ENCODE assay signal across 28 cellular contexts in the genomic region with DNA sequence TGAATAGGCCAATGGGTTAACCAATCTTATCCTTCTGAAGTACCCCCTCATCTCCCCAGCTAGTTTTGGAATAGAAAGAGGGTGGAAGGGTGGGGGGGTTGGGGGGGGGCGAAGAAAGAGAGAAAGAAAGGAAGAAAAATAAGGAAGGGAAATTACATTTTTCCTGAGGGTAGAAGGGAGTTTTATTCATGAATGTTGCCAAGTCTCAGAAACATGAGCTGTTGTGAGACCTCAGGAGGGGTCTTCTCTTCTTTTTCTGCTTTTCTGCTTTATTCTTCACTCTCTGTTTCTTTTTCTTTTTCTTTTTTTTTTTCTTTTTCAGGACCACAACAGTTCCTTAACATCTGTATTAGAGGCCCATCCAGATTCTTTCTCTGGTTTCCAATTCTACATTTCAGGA. TPM values are rescaled to one million over a fixed set of nuclear protein-coding genes. Genes with fewer than 3 reads are reported as not detected.
"Had no signal": no experiment of that assay in that cellular context is flagged by ENCODE, and none has a peak within 500 bp of the region (broad histone marks: within the 10 kb centered on the region; RNA-seq: fewer than 3 reads in every experiment).

No MANE protein-coding gene starts in this region.

- H3K27ac ChIP-seq: stomach, suprapubic skin, testis, thoracic aorta, thyroid gland, tibial artery, tibial nerve, transverse colon, upper lobe of left lung, upper lobe of right lung, uterus, vagina had no signal

- ATAC-seq: stimulated activated effector memory CD8-positive, alpha-beta T cell treated with anti-CD3 and anti-CD28 coated beads, Interleukin-12 subunit alpha, Interleukin-12 subunit beta, amount 100 ng/mL, for 72 hours; stimulated activated memory B cell treated with anti-CD40 and anti-IgM and Interleukin-4, amounts not matched to agents 10 μg/mL and 1 μg/mL and 100 μg/mL, for 72 hours; stimulated activated naive B cell treated with anti-CD40 and anti-IgM and Interleukin-4, amounts not matched to agents 10 μg/mL and 1 μg/mL and 100 μg/mL, for 72 hours; stimulated activated naive CD8-positive, alpha-beta T cell treated with anti-CD3 and anti-CD28 coated beads, Interleukin-15, amount 100 ng/mL, for 72 hours; stimulated activated naive CD8-positive, alpha-beta T cell treated with anti-CD3 and anti-CD28 coated beads, Interleukin-15, Interleukin-2, amounts not matched to agents 100 U/mL and 50 U/mL, for 24 hours; upper lobe of right lung had no signal

- H3K27me3 ChIP-seq: testis, uterus had no signal

- H3K36me3 ChIP-seq: stomach, suprapubic skin, thoracic aorta, thyroid gland, tibial artery, tibial nerve, transverse colon, upper lobe of left lung, upper lobe of right lung, uterus, vagina had no signal

- DNase-seq: stimulated activated CD4-positive, alpha-beta T cell treated with anti-CD3 and anti-CD28 coated beads, Interleukin-2, amount 100 ng/mL, for 48 hours; stimulated activated CD4-positive, alpha-beta T cell treated with anti-CD3 and anti-CD28 coated beads, Interleukin-4, amount 100 ng/mL, for 1 hour; stimulated activated CD4-positive, alpha-beta T cell treated with anti-CD3 and anti-CD28 coated beads, Interleukin-4, amount 100 ng/mL, for 24 hours; stimulated activated CD4-positive, alpha-beta T cell treated with anti-CD3 and anti-CD28 coated beads, Interleukin-4, amount 100 ng/mL, for 4 hours; stimulated activated CD8-positive, alpha-beta memory T cell treated with anti-CD3 and anti-CD28 coated beads, Interleukin-4, amount 100 ng/mL, for 48 hours; stimulated activated naive B cell treated with anti-CD40 and anti-IgM and Interleukin-4, amounts not matched to agents 10 μg/mL and 1 μg/mL and 100 μg/mL, for 72 hours; stimulated activated naive CD4-positive, alpha-beta T cell; stimulated activated naive CD4-positive, alpha-beta T cell treated with Interleukin-2 at 50 U/mL for 16 hours; stimulated activated naive CD8-positive, alpha-beta T cell treated with anti-CD3 and anti-CD28 coated beads, Interleukin-15, amount 100 ng/mL, for 72 hours; stimulated activated naive CD8-positive, alpha-beta T cell treated with anti-CD3 and anti-CD28 coated beads, Interleukin-15, Interleukin-2, amounts not matched to agents 100 U/mL and 50 U/mL, for 24 hours; stomach; substantia nigra; testis; thyroid gland; tibial artery; transverse colon; trophoblast cell; upper lobe of left lung; upper lobe of right lung; uterus had no signal

- FAIRE-seq: urothelium cell line had no signal

- H3K4me3 ChIP-seq: stomach, suprapubic skin, testis, thoracic aorta, thyroid gland, tibial artery, tibial nerve, transverse colon, upper lobe of left lung, upper lobe of right lung, uterus, vagina had no signal

- H3K4me1 ChIP-seq: testis, transverse colon, upper lobe of right lung, uterus had no signal

- H3K9me3 ChIP-seq: suprapubic skin, testis, thyroid gland, vagina had no signal

RNA-seq across cellular contexts. Expression of a gene that starts 6.0 kb away (rescaled TPM):
- total RNA-seq: thoracic aorta, thyroid gland, upper lobe of right lung, ureter, vagina had no signal
